Comparison of ENCODE assay signal across 10 cellular contexts in the genomic region with DNA sequence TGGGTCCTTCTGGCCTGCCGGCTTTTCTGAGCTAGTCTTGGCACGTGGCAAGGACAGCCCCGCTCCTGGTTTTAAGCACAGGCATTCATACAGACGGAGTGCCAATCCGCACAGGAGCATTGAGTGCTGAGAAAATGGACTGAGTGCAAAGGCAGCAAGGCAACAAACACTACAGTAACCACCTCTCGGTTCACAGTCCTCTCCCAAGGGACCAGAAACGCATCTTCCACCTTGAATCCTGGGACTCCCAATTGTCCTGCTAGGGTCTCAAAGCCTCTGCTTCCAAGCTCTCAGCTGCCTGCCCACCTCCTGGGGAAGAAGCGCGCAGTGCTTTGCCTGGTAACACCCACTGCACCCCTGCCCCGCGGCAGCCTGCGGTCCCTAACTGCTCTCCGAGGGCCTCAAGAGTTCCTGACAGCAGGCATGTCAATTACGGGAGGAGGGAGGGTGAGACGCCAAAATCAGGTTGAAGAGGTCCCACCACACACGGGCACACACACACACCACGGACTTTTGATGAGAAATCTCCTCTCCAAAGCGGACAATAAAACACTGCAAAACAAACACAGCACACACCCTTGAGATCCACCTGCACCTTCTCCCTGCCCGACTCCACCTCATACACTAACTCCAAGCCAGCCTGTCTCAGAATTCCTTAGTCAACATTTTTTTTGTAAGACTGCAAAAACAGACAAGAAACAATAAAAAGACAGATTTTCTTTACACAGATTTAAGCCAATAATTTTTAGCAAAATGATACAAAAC. TPM values are rescaled to one million over a fixed set of nuclear protein-coding genes. Genes with fewer than 3 reads are reported as not detected.
A peak's percentile ranks its signal among the peaks of the same experiment; 100 is the strongest.
DNase-seq lines count a peak whose midpoint lies in the region; ATAC-seq and TF ChIP-seq lines count a peak whose summit lies in the region.
"Had no signal": no experiment of that assay in that cellular context is flagged by ENCODE, and none has a peak within 500 bp of the region (broad histone marks: within the 10 kb centered on the region; RNA-seq: fewer than 3 reads in every experiment).

No MANE protein-coding gene starts in this region.

- H3K9me3 ChIP-seq in CD8-positive, alpha-beta T cell (ENCODE audit: low read length), result no peaks in the 10 kb centered on the region
- no peaks in the 10 kb centered on the region for H3K9me3 ChIP-seq in OCI-LY7 (ENCODE audit: low read length)
- no peaks in the 10 kb centered on the region for H3K9me3 ChIP-seq in neutrophil

- no peaks in the 10 kb centered on the region for H3K9me3 Mint-ChIP-seq in CD8-positive, alpha-beta T cell
- no peaks in the 10 kb centered on the region for H3K9me3 Mint-ChIP-seq in central memory CD8-positive, alpha-beta T cell

- H3K36me3 ChIP-seq in CD8-positive, alpha-beta T cell (ENCODE audit: insufficient read depth, low read length), result peaks cover 58% of the 10 kb centered on the region
- H3K36me3 ChIP-seq in OCI-LY7 (ENCODE audit: insufficient read depth, low read length), result peaks cover 66% of the 10 kb centered on the region
- peaks cover 100% of the 10 kb centered on the region for H3K36me3 ChIP-seq in neutrophil

- no peaks in the 10 kb centered on the region for H4K20me1 ChIP-seq in OCI-LY7 (ENCODE audit: insufficient read depth, low read length)

- no peak for TF ChIP-seq CTCF in CD8-positive, alpha-beta T cell (IDR thresholded peaks at IDR 0.05)
- no peak for TF ChIP-seq CTCF in OCI-LY7 (conservative IDR thresholded peaks at IDR 0.05; ENCODE audit: low read length)
- no peak for TF ChIP-seq CTCF in neutrophil (IDR thresholded peaks at IDR 0.05)

- H3K4me3 ChIP-seq in CD8-positive, alpha-beta T cell (ENCODE audit: low read depth, low read length), result no peak overlapping the region
- H3K4me3 ChIP-seq in OCI-LY7 (ENCODE audit: low read depth, low read length, poor library complexity, severe bottlenecking) (no peak overlapping the region), neutrophil (ENCODE audit: low read depth in 1 of 2, low read length in 1 of 2) (no peak overlapping the region)
- H3K4me3 ChIP-seq: skin epidermis had no signal

- no peaks in the 10 kb centered on the region for H3K27me3 Mint-ChIP-seq in CD8-positive, alpha-beta T cell (ENCODE audit: low read depth)
- no peaks in the 10 kb centered on the region for H3K27me3 Mint-ChIP-seq in central memory CD8-positive, alpha-beta T cell

- H3K4me1 ChIP-seq in CD8-positive, alpha-beta T cell (ENCODE audit: insufficient read depth, low read length), result peaks cover 29% of the 10 kb centered on the region
- H3K4me1 ChIP-seq in OCI-LY7 (ENCODE audit: insufficient read depth, low read length, poor library complexity, severe bottlenecking) (no peaks in the 10 kb centered on the region), neutrophil (ENCODE audit: control insufficient read depth in 1 of 2, insufficient read depth in 1 of 2, low read depth in 1 of 2, low read length in 1 of 2) (peaks cover 47 to 58% of the 10 kb centered on the region in 2 experiments)

- H2AFZ ChIP-seq in OCI-LY7 (ENCODE audit: low read length), result no peak overlapping the region

- H3K27ac ChIP-seq in CD8-positive, alpha-beta T cell (ENCODE audit: low read depth, low read length), result no peak overlapping the region
- H3K27ac ChIP-seq in OCI-LY7 (ENCODE audit: low read depth, low read length, poor library complexity, severe bottlenecking) (no peak overlapping the region), neutrophil (peak overlapping the region; percentile 82)

- CTCF ChIA-PET in CD8-positive, alpha-beta T cell (lab: Charles Lee), result interaction anchor here (1.6 to 2.3 kb wide), 2 partner anchors 25 to 78 kb away, joined by 3 to 8 read pairs; no protein-coding TSS in a partner anchor
- CTCF ChIA-PET in OCI-LY7 (lab: Charles Lee; ENCODE audit: unreplicated experiment), result no interaction called here

- H3K9me2 ChIP-seq in OCI-LY7 (ENCODE audit: insufficient read depth, low read length), result no peaks in the 10 kb centered on the region

- peaks cover 71% of the 10 kb centered on the region for H3K36me3 Mint-ChIP-seq in CD8-positive, alpha-beta T cell
- H3K36me3 Mint-ChIP-seq in central memory CD8-positive, alpha-beta T cell (ENCODE audit: insufficient read depth), result peaks cover 71% of the 10 kb centered on the region

- H3K27me3 ChIP-seq in CD8-positive, alpha-beta T cell (ENCODE audit: insufficient read depth, low read length), result no peaks in the 10 kb centered on the region
- H3K27me3 ChIP-seq in neutrophil, result no peaks in the 10 kb centered on the region

- POLR2A ChIA-PET in CD8-positive, alpha-beta T cell (lab: Charles Lee), result no interaction called here
- POLR2A ChIA-PET in OCI-LY7 (lab: Charles Lee), result no interaction called here

- TSS peak; percentile 43 for BruUV-seq in OCI-LY7 (replicated peaks; lab: Mats Ljungman, UMichigan)

- no peaks in the 10 kb centered on the region for H3K79me2 ChIP-seq in OCI-LY7 (ENCODE audit: insufficient read depth, low read depth, low read length)

- ATAC-seq in CD8-positive, alpha-beta T cell, result no peak
- no peak for ATAC-seq in central memory CD8-positive, alpha-beta T cell (replicated peaks; ENCODE audit: extremely low read depth, poor library complexity, severe bottlenecking)

- H3K4me1 Mint-ChIP-seq in CD8-positive, alpha-beta T cell (ENCODE audit: low read depth), result peaks cover 50% of the 10 kb centered on the region
- peaks cover 71% of the 10 kb centered on the region for H3K4me1 Mint-ChIP-seq in central memory CD8-positive, alpha-beta T cell

- peak overlapping the region; percentile 19 for H3K27ac Mint-ChIP-seq in CD8-positive, alpha-beta T cell
- peak overlapping the region; percentile 82 for H3K27ac Mint-ChIP-seq in central memory CD8-positive, alpha-beta T cell (ENCODE audit: low read depth)

- H3K4me3 Mint-ChIP-seq in CD8-positive, alpha-beta T cell, result no peak overlapping the region
- no peak overlapping the region for H3K4me3 Mint-ChIP-seq in central memory CD8-positive, alpha-beta T cell

- intact Hi-C loops in CD8-positive, alpha-beta T cell (cut with DNase I, micrococcal nuclease), result no loop called here
- intact Hi-C loops in OCI-LY7 (cut with micrococcal nuclease; ENCODE audit: unreplicated experiment), result no loop called here

- peak in 1 of 7 experiments; percentile 18 for DNase-seq in CD8-positive, alpha-beta T cell
- DNase-seq in OCI-LY7 (ENCODE audit: low spot score) (no peak), NCI-H748 treated with DMSO at 0.1 percent for 48 hours (lab: John Stamatoyannopoulos, UW) (no peak), NCI-H524 treated with DMSO at 0.1 percent for 48 hours (lab: John Stamatoyannopoulos, UW) (no peak), D341Med (ENCODE audit: low spot score) (no peak), NCI-H1105 (lab: John Stamatoyannopoulos, UW) (no peak)
- no peak for DNase-seq in central memory CD8-positive, alpha-beta T cell (ENCODE audit: low spot score in 2 of 2)
- DNase-seq: foreskin melanocyte had no signal

- no peak overlapping the region for H3K4me2 ChIP-seq in OCI-LY7 (ENCODE audit: low read length)

RNA-seq across cellular contexts. Expression of a gene that starts 15.0 kb away (rescaled TPM):
- total RNA-seq in CD8-positive, alpha-beta T cell, result 100 to 1,000 TPM in 1 of 2 experiments, 10 to 100 TPM in 1; 94.0 to 103 TPM
- 10.1 and 21.6 TPM in 2 replicates for total RNA-seq in OCI-LY7 (2014; rRNA removed; shearing (Covaris generic))
- 28.3 and 55.0 TPM in 2 replicates for total RNA-seq in OCI-LY7 (2022)

RNA-seq across cellular contexts. Expression of a gene that starts 29.7 kb away (rescaled TPM):
- total RNA-seq in CD8-positive, alpha-beta T cell, result 100 to 1,000 TPM; 369 to 393 TPM
- total RNA-seq in OCI-LY7 (2014; rRNA removed; shearing (Covaris generic)), result 39.7 and 53.0 TPM in 2 replicates
- total RNA-seq in OCI-LY7 (2022), result 170 and 181 TPM in 2 replicates

RNA-seq across cellular contexts. Expression of a gene that starts 31.2 kb away (rescaled TPM):
- 100 to 1,000 TPM; 175 to 184 TPM for total RNA-seq in CD8-positive, alpha-beta T cell
- total RNA-seq in OCI-LY7 (2014; rRNA removed; shearing (Covaris generic)), result 30.7 and 34.5 TPM in 2 replicates
- total RNA-seq in OCI-LY7 (2022), result 56.1 and 58.7 TPM in 2 replicates
